In genomic region chr5:73454379-73455036, GRCh38 we compare ENCODE assay signal across 8 cellular contexts. TPM values are rescaled to one million over a fixed set of nuclear protein-coding genes. Genes with fewer than 3 reads are reported as not detected.
DNase-seq lines count a peak whose midpoint lies in the region; ATAC-seq and TF ChIP-seq lines count a peak whose summit lies in the region.

No MANE protein-coding gene starts in this region.

- H3K4me1 ChIP-seq in MM.1S (ENCODE audit: low read length), result peaks cover 4% of the 10 kb centered on the region

- no peak overlapping the region for H3K9ac ChIP-seq in MM.1S (ENCODE audit: low read length)

- no peaks in the 10 kb centered on the region for H3K9me3 ChIP-seq in MM.1S (replicated peaks; ENCODE audit: insufficient read depth, low read length)

- no peak overlapping the region for H2AFZ ChIP-seq in MM.1S (ENCODE audit: low read length)

- peak; percentile 62 for DNase-seq in DMS114 treated with DMSO at 0.1 percent for 48 hours (lab: John Stamatoyannopoulos, UW; ENCODE audit: unreplicated experiment)
- DNase-seq in MM.1S, result peak; percentile 84
- peak; percentile 75 for DNase-seq in RPMI8226
- DNase-seq in coronary artery (ENCODE audit: low spot score), result no peak
- peak; percentile 58 to 73 for DNase-seq in lung microvascular endothelial cell (ENCODE audit: low read depth in 2 of 2)
- DNase-seq in GM19240 (ENCODE audit: insufficient read length, low spot score), result no peak

- no peaks in the 10 kb centered on the region for H3K9me2 ChIP-seq in MM.1S (replicated peaks; ENCODE audit: insufficient read depth, low read length)

- peak; percentile 81 for TF ChIP-seq CTCF in MM.1S (IDR thresholded peaks at IDR 0.05; ENCODE audit: low read length)
- peak; percentile 56 for TF ChIP-seq CTCF in coronary artery (IDR thresholded peaks at IDR 0.05)

- no peak overlapping the region for H3K4me2 ChIP-seq in MM.1S (ENCODE audit: low read depth, low read length)

- peaks cover 28% of the 10 kb centered on the region for H3K27me3 ChIP-seq in MM.1S (replicated peaks; ENCODE audit: insufficient read depth, low read length)

- H3K4me3 ChIP-seq in MM.1S (ENCODE audit: low read length) (no peak overlapping the region), coronary artery (no peak overlapping the region)

- H3F3A ChIP-seq in MM.1S (ENCODE audit: insufficient read depth, low read length), result peaks cover 4% of the 10 kb centered on the region; the same call in 1 of the 2 replicates

- no peaks in the 10 kb centered on the region for H3K36me3 ChIP-seq in MM.1S (replicated peaks; ENCODE audit: insufficient read depth, low read length)

- no peaks in the 10 kb centered on the region for H3K79me2 ChIP-seq in MM.1S (ENCODE audit: low read length)

- no peaks in the 10 kb centered on the region for H4K20me1 ChIP-seq in MM.1S (ENCODE audit: insufficient read depth, low read length)

- H3K27ac ChIP-seq in MM.1S (ENCODE audit: low read length) (no peak overlapping the region), coronary artery (no peak overlapping the region)

- ATAC-seq in GM19455 (IDR thresholded peaks at IDR 0.05; ENCODE audit: unreplicated experiment) (peak; percentile 61), HG03097 (IDR thresholded peaks at IDR 0.05; ENCODE audit: low FRiP score, unreplicated experiment) (no peak)

RNA-seq across cellular contexts. Expression of gene FOXD1, which starts 5.9 kb away (rescaled TPM):
- total RNA-seq in lung microvascular endothelial cell, result 0.22 TPM in 1 of 2 replicates, not detected in the other

RNA-seq across cellular contexts. Expression of gene BTF3, which starts 43.7 kb away (rescaled TPM):
- total RNA-seq in lung microvascular endothelial cell, result 193 and 250 TPM in 2 replicates

Comparison
In these comparisons a context has a peak if more than half of its experiments do, and no peak if none do; other contexts are left out.
1. DNase-seq: peak in DMS114 treated with DMSO at 0.1 percent for 48 hours (single experiment), MM.1S (single experiment), RPMI8226 (single experiment) and lung microvascular endothelial cell (2 of 2); none in coronary artery (single experiment) and GM19240 (single experiment).